ENCODE assay signal across 11 cellular contexts in the genomic region with DNA sequence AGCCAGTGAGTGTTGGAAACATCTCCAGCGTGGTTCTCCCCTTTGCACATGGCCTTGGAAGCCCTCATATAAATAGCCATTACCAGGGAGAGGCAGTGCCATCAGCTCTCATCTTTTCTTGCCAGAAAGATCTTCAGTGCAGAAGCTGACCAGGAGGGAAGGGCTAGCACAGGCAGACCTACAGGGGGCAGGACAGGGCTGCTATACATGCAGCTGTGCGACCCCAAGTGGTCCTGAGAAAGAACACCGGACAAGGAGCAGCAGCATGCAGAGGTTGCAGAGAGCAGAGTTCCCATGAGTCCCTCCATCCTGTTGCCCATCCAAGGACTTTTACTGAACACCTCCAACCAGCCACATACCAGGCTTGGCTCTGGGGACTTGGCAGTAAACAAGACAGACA. TPM values are rescaled to one million over a fixed set of nuclear protein-coding genes. Genes with fewer than 3 reads are reported as not detected.
DNase-seq lines count a peak whose midpoint lies in the region; ATAC-seq, FAIRE-seq and TF ChIP-seq lines count a peak whose summit lies in the region.
"Had no signal": no experiment of that assay in that cellular context is flagged by ENCODE, and none has a peak within 500 bp of the region (broad histone marks: within the 10 kb centered on the region; RNA-seq: fewer than 3 reads in every experiment).

No MANE protein-coding gene starts in this region.

- peaks cover 15% of the 10 kb centered on the region for H3K27me3 Mint-ChIP-seq in activated T-cell treated with anti-CD3 and anti-CD28 coated beads, Interleukin-2, amount 50 U/mL, for 72 hours (ENCODE audit: low read depth)

- H3K27ac ChIP-seq in SK-N-SH (ENCODE audit: low read depth in 2 of 2, low read length in 1 of 2) (no peak overlapping the region), kidney (ENCODE audit: low read depth in 2 of 2, low read length in 2 of 2) (no peak overlapping the region), small intestine (ENCODE audit: low read depth in 1 of 2, low read length in 1 of 2) (no peak overlapping the region)

- WGBS in SK-N-SH (ENCODE audit: low lambda C conversion rate): 29% methylated on average over 3 of the region's 3 CpGs
- 20 to 38% (median 37%) methylated on average over 3 of the region's 3 CpGs for whole genome bisulfite sequencing in small intestine, 3 donors

- H3K9ac ChIP-seq in SK-N-SH (no peak overlapping the region), kidney (ENCODE audit: low read length in 2 of 2) (no peak overlapping the region)

- H3K4me2 ChIP-seq in SK-N-SH: no peak overlapping the region

- H3K27ac Mint-ChIP-seq in activated T-cell treated with anti-CD3 and anti-CD28 coated beads, Interleukin-2, amount 50 U/mL, for 72 hours: no peak overlapping the region
- H3K27ac Mint-ChIP-seq: immature natural killer cell; T-helper 1 cell treated with Interleukin-12 subunit alpha and Interleukin-12 subunit beta and Interleukin-4 antibody, amounts not matched to agents 30 μg/mL and 1 μg/mL, for 36 hours had no signal

- no peak for ATAC-seq in activated T-cell treated with anti-CD3 and anti-CD28 coated beads, Interleukin-2, amount 50 U/mL, for 72 hours (replicated peaks in 1 of 2)
- no peak for ATAC-seq in HG03175 (IDR thresholded peaks at IDR 0.05; ENCODE audit: unreplicated experiment)
- no peak for ATAC-seq in GM21381 (IDR thresholded peaks at IDR 0.05; ENCODE audit: unreplicated experiment)

- H3K9me3 ChIP-seq in SK-N-SH: no peaks in the 10 kb centered on the region
- no peaks in the 10 kb centered on the region for H3K9me3 ChIP-seq in kidney (ENCODE audit: control insufficient read depth in 1 of 2, low read length in 2 of 2)
- no peaks in the 10 kb centered on the region for H3K9me3 ChIP-seq in small intestine (ENCODE audit: control insufficient read depth, low read depth)

- peak; percentile 66 for TF ChIP-seq RAD21 in SK-N-SH (IDR thresholded peaks at IDR 0.05; ENCODE audit: low read length)

- H3F3A ChIP-seq in SK-N-SH (replicated peaks; ENCODE audit: insufficient read depth): no peaks in the 10 kb centered on the region

- H3K79me2 ChIP-seq in SK-N-SH (ENCODE audit: insufficient read depth): no peaks in the 10 kb centered on the region

- H3K4me1 ChIP-seq in SK-N-SH (ENCODE audit: control insufficient read depth in 1 of 2, insufficient read depth in 2 of 2, low read depth in 1 of 2, low read length in 1 of 2) (peaks cover 0 to 42% of the 10 kb centered on the region in 2 experiments; a peak in 2 of 4 replicates), kidney (ENCODE audit: control insufficient read depth in 1 of 2, insufficient read depth in 1 of 2, low read depth in 1 of 2, low read length in 2 of 2) (no peaks in the 10 kb centered on the region), small intestine (ENCODE audit: control insufficient read depth in 2 of 2, insufficient read depth in 1 of 2, low read depth in 1 of 2, low read length in 1 of 2) (no peaks in the 10 kb centered on the region)

- no peak for FAIRE-seq in kidney (lab: Jason Lieb, UNC)
- no peak for FAIRE-seq in small intestine (lab: Jason Lieb, UNC)
- FAIRE-seq: GM12892 had no signal

- CTCF ChIA-PET in HEK293T (lab: Yijun Ruan, JAX): interaction anchor here (0.5 to 1.6 kb wide), 11 partner anchors 9 to 474 kb away, joined by 3 to 8 read pairs (median 3); no protein-coding TSS in a partner anchor
- CTCF ChIA-PET in SK-N-SH (lab: Yijun Ruan, JAX): interaction anchor here (0.9 to 13.2 kb wide), 29 partner anchors 13 to 569 kb away, joined by 3 to 191 read pairs (median 7); a partner anchor contains a TSS

- no peak overlapping the region for H2AFZ ChIP-seq in SK-N-SH (ENCODE audit: low read depth)

- H3K36me3 ChIP-seq in SK-N-SH (replicated peaks in 1 of 2; ENCODE audit: control insufficient read depth in 1 of 2, insufficient read depth in 2 of 2, low read length in 1 of 2) (no peaks in the 10 kb centered on the region), kidney (ENCODE audit: control insufficient read depth in 1 of 2, insufficient read depth in 2 of 2, low read length in 2 of 2) (no peaks in the 10 kb centered on the region), small intestine (ENCODE audit: control insufficient read depth in 2 of 2, insufficient read depth in 2 of 2, low read length in 2 of 2) (no peaks in the 10 kb centered on the region)

- H3K4me3 ChIP-seq in SK-N-SH (ENCODE audit: low read depth in 2 of 2, low read length in 1 of 2) (no peak overlapping the region; a peak in 1 of 4 replicates), kidney (ENCODE audit: low read length in 2 of 2) (no peak overlapping the region), small intestine (ENCODE audit: low read depth in 1 of 2, low read length in 2 of 2) (no peak overlapping the region)

- no peaks in the 10 kb centered on the region for H3K36me3 Mint-ChIP-seq in activated T-cell treated with anti-CD3 and anti-CD28 coated beads, Interleukin-2, amount 50 U/mL, for 72 hours (ENCODE audit: insufficient read depth in 2 of 2)
- H3K36me3 Mint-ChIP-seq: immature natural killer cell had no signal

- DNase-seq in EL: peak; percentile 22
- DNase-seq in HEK293T (ENCODE audit: extremely low spot score): peak; percentile 68
- DNase-seq in SK-N-SH: peak; percentile 70
- DNase-seq in kidney: peak; percentile 8
- no peak for DNase-seq in activated T-cell treated with anti-CD3 and anti-CD28 coated beads, Interleukin-2, amount 50 U/mL, for 72 hours
- no peak for DNase-seq in small intestine
- DNase-seq: immature natural killer cell had no signal

- H3K9me3 Mint-ChIP-seq in activated T-cell treated with anti-CD3 and anti-CD28 coated beads, Interleukin-2, amount 50 U/mL, for 72 hours: no peaks in the 10 kb centered on the region
- H3K9me3 Mint-ChIP-seq: T-helper 1 cell treated with Interleukin-12 subunit alpha and Interleukin-12 subunit beta and Interleukin-4 antibody, amounts not matched to agents 30 μg/mL and 1 μg/mL, for 36 hours had no signal

- H3K27me3 ChIP-seq in SK-N-SH (ENCODE audit: insufficient read depth) (no peaks in the 10 kb centered on the region), small intestine (ENCODE audit: control insufficient read depth in 2 of 2, insufficient read depth in 2 of 2, low read length in 2 of 2) (no peaks in the 10 kb centered on the region)

- no peaks in the 10 kb centered on the region for H4K20me1 ChIP-seq in SK-N-SH (ENCODE audit: insufficient read depth)

- TF ChIP-seq CTCF in SK-N-SH (IDR thresholded peaks at IDR 0.05) (peak; percentile 38), kidney (IDR thresholded peaks at IDR 0.05; ENCODE audit: borderline replicate concordance, extremely low read depth, insufficient read depth) (no peak)

- H3K9me2 ChIP-seq in SK-N-SH: no peaks in the 10 kb centered on the region

- intact Hi-C loops in kidney (cut with DNase I): no loop called here

- no peak overlapping the region for H3K4me3 Mint-ChIP-seq in activated T-cell treated with anti-CD3 and anti-CD28 coated beads, Interleukin-2, amount 50 U/mL, for 72 hours
- H3K4me3 Mint-ChIP-seq: immature natural killer cell; T-helper 1 cell treated with Interleukin-12 subunit alpha and Interleukin-12 subunit beta and Interleukin-4 antibody, amounts not matched to agents 30 μg/mL and 1 μg/mL, for 36 hours had no signal

- no peaks in the 10 kb centered on the region for H3K4me1 Mint-ChIP-seq in activated T-cell treated with anti-CD3 and anti-CD28 coated beads, Interleukin-2, amount 50 U/mL, for 72 hours (ENCODE audit: low read depth)

- POLR2A ChIA-PET in HEK293T (lab: Yijun Ruan, JAX) (no interaction called here), SK-N-SH (lab: Yijun Ruan, JAX) (interaction anchor here (1.0 kb wide), 1 partner anchor 16 kb away, joined by 4 read pairs; no protein-coding TSS in a partner anchor)

- no peak for TF ChIP-seq EP300 in SK-N-SH (IDR thresholded peaks at IDR 0.05; ENCODE audit: borderline replicate concordance in 1 of 2, low read depth in 1 of 2, low read length in 1 of 2)

TF ChIP-seq in HEK293T, 16 proteins besides CTCF, POLR2A, EP300 and RAD21 (continues in another document):
- no peak for TF ChIP-seq FOXK2 (IDR thresholded peaks at IDR 0.05)
- no peak for TF ChIP-seq HDGF (IDR thresholded peaks at IDR 0.05; ENCODE audit: borderline replicate concordance)
- no peak for TF ChIP-seq BHLHE40 (IDR thresholded peaks at IDR 0.05; ENCODE audit: borderline replicate concordance)
- TF ChIP-seq ARNT (IDR thresholded peaks at IDR 0.05): no peak
- no peak for TF ChIP-seq NFRKB (IDR thresholded peaks at IDR 0.05)
- TF ChIP-seq SP1 (IDR thresholded peaks at IDR 0.05): no peak
- TF ChIP-seq, protein P1, sequence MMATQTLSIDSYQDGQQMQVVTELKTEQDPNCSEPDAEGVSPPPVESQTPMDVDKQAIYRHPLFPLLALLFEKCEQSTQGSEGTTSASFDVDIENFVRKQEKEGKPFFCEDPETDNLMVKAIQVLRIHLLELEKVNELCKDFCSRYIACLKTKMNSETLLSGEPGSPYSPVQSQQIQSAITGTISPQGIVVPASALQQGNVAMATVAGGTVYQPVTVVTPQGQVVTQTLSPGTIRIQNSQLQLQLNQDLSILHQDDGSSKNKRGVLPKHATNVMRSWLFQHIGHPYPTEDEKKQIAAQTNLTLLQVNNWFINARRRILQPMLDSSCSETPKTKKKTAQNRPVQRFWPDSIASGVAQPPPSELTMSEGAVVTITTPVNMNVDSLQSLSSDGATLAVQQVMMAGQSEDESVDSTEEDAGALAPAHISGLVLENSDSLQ (IDR thresholded peaks at IDR 0.05): no peak

TF ChIP-seq in SK-N-SH, 30 proteins besides CTCF, POLR2A, EP300 and RAD21 (continues in another document):
- TF ChIP-seq EZH2phosphoT487 (IDR thresholded peaks at IDR 0.05; ENCODE audit: borderline replicate concordance, low read depth): no peak
- TF ChIP-seq FOSL2 (IDR thresholded peaks at IDR 0.05; ENCODE audit: borderline replicate concordance, low read depth): no peak
- no peak for TF ChIP-seq GATA2 (CRISPR knock-in tag; IDR thresholded peaks at IDR 0.05)
- no peak for TF ChIP-seq NFIC (IDR thresholded peaks at IDR 0.05; ENCODE audit: borderline replicate concordance)
- TF ChIP-seq, protein P2, sequence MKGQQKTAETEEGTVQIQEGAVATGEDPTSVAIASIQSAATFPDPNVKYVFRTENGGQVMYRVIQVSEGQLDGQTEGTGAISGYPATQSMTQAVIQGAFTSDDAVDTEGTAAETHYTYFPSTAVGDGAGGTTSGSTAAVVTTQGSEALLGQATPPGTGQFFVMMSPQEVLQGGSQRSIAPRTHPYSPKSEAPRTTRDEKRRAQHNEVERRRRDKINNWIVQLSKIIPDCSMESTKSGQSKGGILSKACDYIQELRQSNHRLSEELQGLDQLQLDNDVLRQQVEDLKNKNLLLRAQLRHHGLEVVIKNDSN (IDR thresholded peaks at IDR 0.05; ENCODE audit: borderline replicate concordance, low read depth): no peak
- TF ChIP-seq SIN3A (IDR thresholded peaks at IDR 0.05; ENCODE audit: borderline replicate concordance, low read depth, low read length): no peak
- no peak for TF ChIP-seq CHD2 (IDR thresholded peaks at IDR 0.05; ENCODE audit: low read length, partially characterized antibody)

RNA-seq across cellular contexts. Expression of a gene that starts 17.1 kb away (rescaled TPM):
- polyA plus RNA-seq in SK-N-SH (2012; rRNA removed) (0.13 and 0.24 TPM in 2 replicates), kidney (ENCODE audit: insufficient read depth, low read depth, low replicate concordance) (0.37 TPM), small intestine (1 to 10 TPM in 1 of 3 donors, under 1 TPM in 1, not detected in 1; 0.27 to 1.1 TPM)
- 0.10 and 0.29 TPM in 2 replicates for polyA plus RNA-seq in SK-N-SH (2012; cell fraction: cytosol; rRNA removed)
- 0.09 and 0.10 TPM in 2 replicates for polyA plus RNA-seq in SK-N-SH (2012; cell fraction: nucleus; rRNA removed)
- 1.4 TPM for total RNA-seq in kidney
- not detected for total RNA-seq in activated T-cell treated with anti-CD3 and anti-CD28 coated beads, Interleukin-2, amount 50 U/mL, for 72 hours
- polyA plus RNA-seq: immature natural killer cell had no signal

Comparison
In these comparisons a context has a peak if more than half of its experiments do, and no peak if none do; other contexts are left out.
1. DNase-seq: peak in EL (single experiment), HEK293T (single experiment), SK-N-SH (single experiment) and kidney (single experiment); none in activated T-cell treated with anti-CD3 and anti-CD28 coated beads, Interleukin-2, amount 50 U/mL, for 72 hours (0 of 2) and small intestine (single experiment).